19 cellular contexts compared by ENCODE assay signal in the genomic region with DNA sequence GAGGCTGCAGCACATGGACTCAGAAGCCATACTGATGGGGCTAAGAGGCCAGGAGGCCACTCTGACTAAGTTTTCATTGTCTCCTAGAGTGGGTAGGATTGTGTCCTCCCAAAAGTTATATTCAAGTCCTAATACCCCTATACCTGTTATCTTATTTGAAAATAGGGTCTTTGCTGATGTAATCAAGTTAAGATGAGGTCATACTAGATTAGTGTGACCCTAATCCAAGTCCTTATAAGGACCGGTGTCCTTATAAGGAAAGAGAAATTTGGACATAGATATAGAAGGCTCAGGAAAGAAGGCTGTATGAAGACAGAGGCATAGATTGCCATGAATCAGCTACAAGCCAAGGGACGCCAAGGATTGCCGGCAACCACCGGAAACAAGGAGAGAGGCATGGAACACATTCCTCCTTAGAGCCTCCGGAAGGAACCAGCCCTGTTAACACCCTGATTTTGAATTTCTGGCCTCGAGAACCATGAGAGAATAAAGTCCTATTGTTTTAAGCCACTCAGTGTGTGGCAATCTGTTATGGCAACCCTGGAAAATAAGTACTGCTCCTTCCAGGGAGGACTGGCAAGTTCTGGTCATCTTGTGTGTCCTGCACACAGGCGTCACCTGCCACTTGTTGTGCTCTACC.
DNase-seq lines count a peak whose midpoint lies in the region; ATAC-seq and TF ChIP-seq lines count a peak whose summit lies in the region.
"Had no signal": no experiment of that assay in that cellular context is flagged by ENCODE, and none has a peak within 500 bp of the region (broad histone marks: within the 10 kb centered on the region; RNA-seq: fewer than 3 reads in every experiment).

No MANE protein-coding gene starts in this region.

- peak; percentile 34 for DNase-seq in GM04504 (ENCODE audit: low read depth)
- DNase-seq in MG63, result peak; percentile 66
- peak; percentile 48 for DNase-seq in epithelial cell of proximal tubule (ENCODE audit: low read depth)
- DNase-seq in stromal cell of bone marrow (ENCODE audit: low read depth), result peak; percentile 53
- DNase-seq in NCI-H69 (lab: John Stamatoyannopoulos, UW), result no peak
- no peak for DNase-seq in natural killer cell treated with Interleukin-12 subunit alpha and Interleukin-12 subunit beta and Interleukin-15 and Interleukin-18, amount 100 ng/mL, for 72 hours (ENCODE audit: low spot score)
- DNase-seq: C1 segment of cervical spinal cord, COR-L47, DMS79, GOT3, HFFc6, Karpas-422, NCI-H1436 treated with DMSO at 0.1 percent for 48 hours, NCI-H2081 treated with DMSO at 0.1 percent for 48 hours, NCI-H2227 treated with DMSO at 0.1 percent for 48 hours, NCI-H526, SK-N-SH, T-helper 1 cell had no signal

- H3K4me1 Mint-ChIP-seq in natural killer cell treated with Interleukin-12 subunit alpha and Interleukin-12 subunit beta and Interleukin-15 and Interleukin-18, amount 100 ng/mL, for 72 hours (ENCODE audit: low read depth in 2 of 2), result no peaks in the 10 kb centered on the region

- no peaks in the 10 kb centered on the region for H3K27me3 ChIP-seq in MG63

- TF ChIP-seq CTCF in epithelial cell of proximal tubule (conservative IDR thresholded peaks at IDR 0.05; ENCODE audit: low read depth, low read length), result no peak

- H3K27me3 Mint-ChIP-seq in natural killer cell treated with Interleukin-12 subunit alpha and Interleukin-12 subunit beta and Interleukin-15 and Interleukin-18, amount 100 ng/mL, for 72 hours, result peaks cover 0 to 7% of the 10 kb centered on the region in 2 donors

- no peak for ATAC-seq in natural killer cell treated with Interleukin-12 subunit alpha and Interleukin-12 subunit beta and Interleukin-15 and Interleukin-18, amount 100 ng/mL, for 72 hours
- ATAC-seq in GM18868 (IDR thresholded peaks at IDR 0.05; ENCODE audit: unreplicated experiment), result no peak

- no peak overlapping the region for H3K4me3 Mint-ChIP-seq in natural killer cell treated with Interleukin-12 subunit alpha and Interleukin-12 subunit beta and Interleukin-15 and Interleukin-18, amount 100 ng/mL, for 72 hours
- H3K4me3 Mint-ChIP-seq: HFFc6 had no signal

- H3K36me3 ChIP-seq in MG63, result no peaks in the 10 kb centered on the region

- H3K4me3 ChIP-seq in MG63 (no peak overlapping the region), epithelial cell of proximal tubule (ENCODE audit: low read depth, low read length) (no peak overlapping the region)

- no peaks in the 10 kb centered on the region for H3K9me3 ChIP-seq in MG63
- H3K9me3 ChIP-seq: SK-N-SH had no signal

- no peaks in the 10 kb centered on the region for H3K9me3 Mint-ChIP-seq in natural killer cell treated with Interleukin-12 subunit alpha and Interleukin-12 subunit beta and Interleukin-15 and Interleukin-18, amount 100 ng/mL, for 72 hours

- H3K36me3 Mint-ChIP-seq in natural killer cell treated with Interleukin-12 subunit alpha and Interleukin-12 subunit beta and Interleukin-15 and Interleukin-18, amount 100 ng/mL, for 72 hours, result no peaks in the 10 kb centered on the region

- no peak overlapping the region for H3K27ac Mint-ChIP-seq in natural killer cell treated with Interleukin-12 subunit alpha and Interleukin-12 subunit beta and Interleukin-15 and Interleukin-18, amount 100 ng/mL, for 72 hours
- H3K27ac Mint-ChIP-seq: HFFc6 had no signal

Comparison
In these comparisons a context has a peak if more than half of its experiments do, and no peak if none do; other contexts are left out.
1. DNase-seq: peak in GM04504 (single experiment), MG63 (single experiment), epithelial cell of proximal tubule (single experiment) and stromal cell of bone marrow (single experiment); none in NCI-H69 (single experiment) and natural killer cell treated with Interleukin-12 subunit alpha and Interleukin-12 subunit beta and Interleukin-15 and Interleukin-18, amount 100 ng/mL, for 72 hours (single experiment).